23 cellular contexts compared by ENCODE assay signal in genomic region chr14:80323266-80323665, GRCh38.
"Had no signal": no experiment of that assay in that cellular context is flagged by ENCODE, and none has a peak within 500 bp of the region (broad histone marks: within the 10 kb centered on the region; RNA-seq: fewer than 3 reads in every experiment).

No MANE protein-coding gene starts in this region.

- DNase-seq: activated B cell treated with CpG ODN at 0.5 μM for 24 hours; activated CD4-positive, alpha-beta memory T cell treated with anti-CD3 and anti-CD28 coated beads for 36 hours; activated CD4-positive, alpha-beta T cell treated with anti-CD3 and anti-CD28 coated beads for 1 hour; activated CD4-positive, alpha-beta T cell treated with anti-CD3 and anti-CD28 coated beads, Interleukin-2, amount 10 ng/mL, durations not matched to agents 24 days and 14 days; activated CD8-positive, alpha-beta memory T cell treated with anti-CD3 and anti-CD28 coated beads for 24 hours; activated gamma-delta T cell; activated naive CD4-positive, alpha-beta T cell treated with anti-CD3 and anti-CD28 coated beads for 36 hours; activated T-cell treated with anti-CD3 and anti-CD28 coated beads, Interleukin-2, amount 50 U/mL, for 48 hours; amygdala; MG63; MV-4-11; NCI-H1092 treated with DMSO at 0.1 percent for 48 hours; NCI-H1417 treated with DMSO at 0.1 percent for 48 hours; NCI-H1694; NCI-H2029; NCI-H2107; NCI-H345; NCI-H510A treated with DMSO at 0.1 percent for 48 hours; SIG-M5 had no signal

- H3K36me3 Mint-ChIP-seq: activated CD4-positive, alpha-beta memory T cell treated with anti-CD3 and anti-CD28 coated beads for 36 hours; activated naive CD8-positive, alpha-beta T cell; brain had no signal

- H3K9me3 Mint-ChIP-seq: activated CD4-positive, alpha-beta T cell treated with anti-CD3 and anti-CD28 coated beads, Interleukin-2, amount 10 ng/mL, durations not matched to agents 24 days and 14 days; activated T-helper 17 cell treated with anti-CD3 and anti-CD28 coated beads, Interleukin-2, amount 50 U/mL, for 72 hours had no signal

- H3K27ac Mint-ChIP-seq: activated B cell treated with CpG ODN at 0.5 μM for 24 hours; activated CD4-positive, alpha-beta memory T cell treated with anti-CD3 and anti-CD28 coated beads for 36 hours; activated CD4-positive, alpha-beta T cell treated with anti-CD3 and anti-CD28 coated beads, Interleukin-2, amount 10 ng/mL, durations not matched to agents 24 days and 14 days; activated naive CD4-positive, alpha-beta T cell treated with anti-CD3 and anti-CD28 coated beads for 36 hours; activated naive CD8-positive, alpha-beta T cell; activated T-helper 17 cell treated with anti-CD3 and anti-CD28 coated beads, Interleukin-2, amount 50 U/mL, for 72 hours; brain had no signal

- H3K4me1 Mint-ChIP-seq: activated B cell treated with CpG ODN at 0.5 μM for 24 hours; activated CD4-positive, alpha-beta T cell treated with anti-CD3 and anti-CD28 coated beads, Interleukin-2, amount 10 ng/mL, durations not matched to agents 24 days and 14 days; activated T-helper 17 cell treated with anti-CD3 and anti-CD28 coated beads, Interleukin-2, amount 50 U/mL, for 72 hours had no signal

- H3K4me3 ChIP-seq: cardiac muscle cell, MG63 had no signal

- H3K4me3 Mint-ChIP-seq: activated B cell treated with CpG ODN at 0.5 μM for 24 hours; activated CD4-positive, alpha-beta memory T cell treated with anti-CD3 and anti-CD28 coated beads for 36 hours; activated CD4-positive, alpha-beta T cell treated with anti-CD3 and anti-CD28 coated beads, Interleukin-2, amount 10 ng/mL, durations not matched to agents 24 days and 14 days; activated naive CD4-positive, alpha-beta T cell treated with anti-CD3 and anti-CD28 coated beads for 36 hours; activated naive CD8-positive, alpha-beta T cell; activated T-helper 17 cell treated with anti-CD3 and anti-CD28 coated beads, Interleukin-2, amount 50 U/mL, for 72 hours; brain had no signal

- H3K27me3 ChIP-seq: cardiac muscle cell, MG63 had no signal

- H3K9me3 ChIP-seq: MG63 had no signal

- H3K27me3 Mint-ChIP-seq: activated B cell treated with CpG ODN at 0.5 μM for 24 hours; activated CD4-positive, alpha-beta memory T cell treated with anti-CD3 and anti-CD28 coated beads for 36 hours; activated CD4-positive, alpha-beta T cell treated with anti-CD3 and anti-CD28 coated beads, Interleukin-2, amount 10 ng/mL, durations not matched to agents 24 days and 14 days; activated naive CD8-positive, alpha-beta T cell; activated T-helper 17 cell treated with anti-CD3 and anti-CD28 coated beads, Interleukin-2, amount 50 U/mL, for 72 hours; brain had no signal

- H3K27ac ChIP-seq: cardiac muscle cell had no signal

- ATAC-seq: activated T-helper 17 cell treated with anti-CD3 and anti-CD28 coated beads, Interleukin-2, amount 50 U/mL, for 72 hours had no signal

- H3K36me3 ChIP-seq: cardiac muscle cell, MG63 had no signal
